Comparison of ENCODE assay signal across 9 cellular contexts in genomic region chr4:113823291-113823659, GRCh38.
A peak's percentile ranks its signal among the peaks of the same experiment; 100 is the strongest.
DNase-seq lines count a peak whose midpoint lies in the region; ATAC-seq, FAIRE-seq and TF ChIP-seq lines count a peak whose summit lies in the region.
"Had no signal": no experiment of that assay in that cellular context is flagged by ENCODE, and none has a peak within 500 bp of the region (broad histone marks: within the 10 kb centered on the region; RNA-seq: fewer than 3 reads in every experiment).

No MANE protein-coding gene starts in this region.

- peaks cover 0 to 2% of the 10 kb centered on the region in 2 donors for H3K4me1 ChIP-seq in small intestine (ENCODE audit: control insufficient read depth in 2 of 2, insufficient read depth in 1 of 2, low read depth in 1 of 2, low read length in 1 of 2)
- no peaks in the 10 kb centered on the region for H3K4me1 ChIP-seq in sigmoid colon

- no peak overlapping the region for H3K4me3 ChIP-seq in small intestine (ENCODE audit: low read depth in 1 of 2, low read length in 2 of 2)
- no peak overlapping the region for H3K4me3 ChIP-seq in sigmoid colon

- no peak overlapping the region for H3K27ac ChIP-seq in small intestine (ENCODE audit: low read depth in 1 of 2, low read length in 1 of 2)
- no peak overlapping the region for H3K27ac ChIP-seq in sigmoid colon

- TF ChIP-seq POLR2A in sigmoid colon (IDR thresholded peaks at IDR 0.05), result no peak

- H3K27me3 ChIP-seq in small intestine (ENCODE audit: control insufficient read depth in 2 of 2, insufficient read depth in 2 of 2, low read length in 2 of 2) (no peaks in the 10 kb centered on the region), sigmoid colon (no peaks in the 10 kb centered on the region)

- peak; percentile 67 for ATAC-seq in activated CD8-positive, alpha-beta memory T cell treated with anti-CD3 and anti-CD28 coated beads, Interleukin-2, amount 10 ng/mL, durations not matched to agents 7 days and 5 days
- peak; percentile 59 for ATAC-seq in HG02884 (IDR thresholded peaks at IDR 0.05; ENCODE audit: unreplicated experiment)

- H3K36me3 Mint-ChIP-seq in activated CD8-positive, alpha-beta memory T cell treated with anti-CD3 and anti-CD28 coated beads, Interleukin-2, amount 10 ng/mL, durations not matched to agents 7 days and 5 days, result no peaks in the 10 kb centered on the region
- H3K36me3 Mint-ChIP-seq in nephron progenitor cell (ENCODE audit: low read depth), result no peaks in the 10 kb centered on the region

- peaks cover 28% of the 10 kb centered on the region for H3K4me1 Mint-ChIP-seq in activated CD8-positive, alpha-beta memory T cell treated with anti-CD3 and anti-CD28 coated beads, Interleukin-2, amount 10 ng/mL, durations not matched to agents 7 days and 5 days
- H3K4me1 Mint-ChIP-seq in nephron progenitor cell, result peaks cover 18% of the 10 kb centered on the region

- H3K9me3 Mint-ChIP-seq in activated CD8-positive, alpha-beta memory T cell treated with anti-CD3 and anti-CD28 coated beads, Interleukin-2, amount 10 ng/mL, durations not matched to agents 7 days and 5 days (ENCODE audit: low read depth), result no peaks in the 10 kb centered on the region
- H3K9me3 Mint-ChIP-seq in nephron progenitor cell, result no peaks in the 10 kb centered on the region

- CTCF ChIA-PET in activated CD8-positive, alpha-beta memory T cell treated with anti-CD3 and anti-CD28 coated beads, Interleukin-2, amount 10 ng/mL, durations not matched to agents 7 days and 5 days (lab: Charles Lee), result no interaction called here

- WGBS in small intestine, 3 donors, result 66 to 79% (median 66%) methylated on average over 2 of the region's 2 CpGs
- 61 to 72% methylated on average over 2 of the region's 2 CpGs for WGBS in sigmoid colon, 2 donors

- H3K4me3 Mint-ChIP-seq in activated CD8-positive, alpha-beta memory T cell treated with anti-CD3 and anti-CD28 coated beads, Interleukin-2, amount 10 ng/mL, durations not matched to agents 7 days and 5 days, result no peak overlapping the region
- no peak overlapping the region for H3K4me3 Mint-ChIP-seq in nephron progenitor cell

- DNase-seq in activated CD8-positive, alpha-beta memory T cell treated with anti-CD3 and anti-CD28 coated beads, Interleukin-2, amount 10 ng/mL, durations not matched to agents 7 days and 5 days, result no peak
- no peak for DNase-seq in activated CD8-positive, alpha-beta memory T cell treated with anti-CD3 and anti-CD28 coated beads, Interleukin-2, amount 50 U/mL, for 48 hours
- peak; percentile 57 for DNase-seq in NOMO-1 treated with dmso at 0.1 percent for 144 hours (lab: John Stamatoyannopoulos, UW; ENCODE audit: unreplicated experiment)
- no peak for DNase-seq in small intestine
- no peak for DNase-seq in nephron progenitor cell
- no peak for DNase-seq in sigmoid colon
- no peak for DNase-seq in SW 1271 (lab: John Stamatoyannopoulos, UW)
- DNase-seq: ACHN had no signal

- intact Hi-C loops in sigmoid colon (cut with DNase I), result no loop called here

- TF ChIP-seq EP300 in sigmoid colon (IDR thresholded peaks at IDR 0.05), result no peak

- FAIRE-seq in small intestine (lab: Jason Lieb, UNC), result peak; percentile 74

- H3K9me3 ChIP-seq in small intestine (ENCODE audit: control insufficient read depth, low read depth) (no peaks in the 10 kb centered on the region), sigmoid colon (no peaks in the 10 kb centered on the region)

- H3K27me3 Mint-ChIP-seq in activated CD8-positive, alpha-beta memory T cell treated with anti-CD3 and anti-CD28 coated beads, Interleukin-2, amount 10 ng/mL, durations not matched to agents 7 days and 5 days, result no peaks in the 10 kb centered on the region
- no peaks in the 10 kb centered on the region for H3K27me3 Mint-ChIP-seq in nephron progenitor cell (ENCODE audit: low read depth, poor library complexity)

- no peak overlapping the region for H3K27ac Mint-ChIP-seq in activated CD8-positive, alpha-beta memory T cell treated with anti-CD3 and anti-CD28 coated beads, Interleukin-2, amount 10 ng/mL, durations not matched to agents 7 days and 5 days
- H3K27ac Mint-ChIP-seq in nephron progenitor cell, result no peak overlapping the region

- TF ChIP-seq CTCF in nephron progenitor cell (IDR thresholded peaks at IDR 0.05) (no peak), sigmoid colon (IDR thresholded peaks at IDR 0.05) (no peak)

- H3K36me3 ChIP-seq in small intestine (ENCODE audit: control insufficient read depth in 2 of 2, insufficient read depth in 2 of 2, low read length in 2 of 2) (no peaks in the 10 kb centered on the region), sigmoid colon (no peaks in the 10 kb centered on the region)
